7 cellular contexts compared by ENCODE assay signal in genomic region chr14:39307815-39308214, GRCh38.
"Had no signal": no experiment of that assay in that cellular context is flagged by ENCODE, and none has a peak within 500 bp of the region (broad histone marks: within the 10 kb centered on the region; RNA-seq: fewer than 3 reads in every experiment).

No MANE protein-coding gene starts in this region.

- H3K4me3 Mint-ChIP-seq: IgD-negative memory B cell had no signal

- FAIRE-seq: HTR-8/SVneo, K562 had no signal

- H3K27ac Mint-ChIP-seq: IgD-negative memory B cell had no signal

- H3K27ac ChIP-seq: HL-60 had no signal

- H3K27me3 Mint-ChIP-seq: IgD-negative memory B cell had no signal

- H3K4me3 ChIP-seq: K562 had no signal

- ATAC-seq: K562 had no signal

- DNase-seq: IMR-90, KBM-7, KG1 had no signal

- H3K9me3 Mint-ChIP-seq: IgD-negative memory B cell had no signal
